In the genomic region with DNA sequence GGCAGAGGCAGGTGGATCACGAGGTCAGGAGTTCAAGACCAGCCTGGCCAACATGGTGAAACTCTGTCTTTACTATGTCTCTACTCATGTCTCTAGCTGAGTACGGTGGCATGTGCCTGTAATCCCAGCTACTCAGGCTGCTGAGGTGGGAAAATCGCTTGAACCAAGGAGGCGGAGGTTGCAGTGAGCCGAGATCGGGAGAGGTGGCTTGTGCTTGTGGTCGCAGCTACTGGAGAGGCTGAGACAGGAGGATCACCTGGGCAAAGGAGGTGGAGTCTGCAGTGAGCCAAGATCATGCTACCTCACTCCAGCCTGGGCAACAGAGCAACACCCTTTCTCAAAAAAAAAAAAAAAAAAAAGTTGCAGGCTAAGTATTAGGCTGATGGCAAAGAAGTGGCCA, we compare ENCODE assay signal across 2 cellular contexts.
TF ChIP-seq lines count a peak whose summit lies in the region.

No MANE protein-coding gene starts in this region.

TF ChIP-seq in IMR-90, 13 proteins besides CTCF, POLR2A, EP300 and RAD21:
- no peak for TF ChIP-seq RCOR1 (IDR thresholded peaks at IDR 0.05; ENCODE audit: insufficient replicate concordance, low read length)
- TF ChIP-seq MAZ (IDR thresholded peaks at IDR 0.05; ENCODE audit: borderline replicate concordance, low read depth, low read length) = no peak

TF ChIP-seq in K562, 482 proteins besides CTCF, POLR2A, EP300 and RAD21:
- TF ChIP-seq, protein P1, sequence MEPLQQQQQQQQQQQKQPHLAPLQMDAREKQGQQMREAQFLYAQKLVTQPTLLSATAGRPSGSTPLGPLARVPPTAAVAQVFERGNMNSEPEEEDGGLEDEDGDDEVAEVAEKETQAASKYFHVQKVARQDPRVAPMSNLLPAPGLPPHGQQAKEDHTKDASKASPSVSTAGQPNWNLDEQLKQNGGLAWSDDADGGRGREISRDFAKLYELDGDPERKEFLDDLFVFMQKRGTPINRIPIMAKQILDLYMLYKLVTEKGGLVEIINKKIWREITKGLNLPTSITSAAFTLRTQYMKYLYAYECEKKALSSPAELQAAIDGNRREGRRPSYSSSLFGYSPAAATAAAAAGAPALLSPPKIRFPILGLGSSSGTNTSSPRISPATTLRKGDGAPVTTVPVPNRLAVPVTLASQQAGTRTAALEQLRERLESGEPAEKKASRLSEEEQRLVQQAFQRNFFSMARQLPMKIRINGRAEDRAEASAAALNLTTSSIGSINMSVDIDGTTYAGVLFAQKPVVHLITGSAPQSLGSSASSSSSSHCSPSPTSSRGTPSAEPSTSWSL (CRISPR knock-in tag; IDR thresholded peaks at IDR 0.05; ENCODE audit: borderline replicate concordance) = no peak
- TF ChIP-seq, protein P2, sequence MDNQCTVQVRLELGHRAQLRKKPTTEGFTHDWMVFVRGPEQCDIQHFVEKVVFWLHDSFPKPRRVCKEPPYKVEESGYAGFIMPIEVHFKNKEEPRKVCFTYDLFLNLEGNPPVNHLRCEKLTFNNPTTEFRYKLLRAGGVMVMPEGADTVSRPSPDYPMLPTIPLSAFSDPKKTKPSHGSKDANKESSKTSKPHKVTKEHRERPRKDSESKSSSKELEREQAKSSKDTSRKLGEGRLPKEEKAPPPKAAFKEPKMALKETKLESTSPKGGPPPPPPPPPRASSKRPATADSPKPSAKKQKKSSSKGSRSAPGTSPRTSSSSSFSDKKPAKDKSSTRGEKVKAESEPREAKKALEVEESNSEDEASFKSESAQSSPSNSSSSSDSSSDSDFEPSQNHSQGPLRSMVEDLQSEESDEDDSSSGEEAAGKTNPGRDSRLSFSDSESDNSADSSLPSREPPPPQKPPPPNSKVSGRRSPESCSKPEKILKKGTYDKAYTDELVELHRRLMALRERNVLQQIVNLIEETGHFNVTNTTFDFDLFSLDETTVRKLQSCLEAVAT (IDR thresholded peaks at IDR 0.05) = peak in 1 of 2 experiments; percentile 60; a peak in 1 of 4 replicates
- TF ChIP-seq, protein P3, sequence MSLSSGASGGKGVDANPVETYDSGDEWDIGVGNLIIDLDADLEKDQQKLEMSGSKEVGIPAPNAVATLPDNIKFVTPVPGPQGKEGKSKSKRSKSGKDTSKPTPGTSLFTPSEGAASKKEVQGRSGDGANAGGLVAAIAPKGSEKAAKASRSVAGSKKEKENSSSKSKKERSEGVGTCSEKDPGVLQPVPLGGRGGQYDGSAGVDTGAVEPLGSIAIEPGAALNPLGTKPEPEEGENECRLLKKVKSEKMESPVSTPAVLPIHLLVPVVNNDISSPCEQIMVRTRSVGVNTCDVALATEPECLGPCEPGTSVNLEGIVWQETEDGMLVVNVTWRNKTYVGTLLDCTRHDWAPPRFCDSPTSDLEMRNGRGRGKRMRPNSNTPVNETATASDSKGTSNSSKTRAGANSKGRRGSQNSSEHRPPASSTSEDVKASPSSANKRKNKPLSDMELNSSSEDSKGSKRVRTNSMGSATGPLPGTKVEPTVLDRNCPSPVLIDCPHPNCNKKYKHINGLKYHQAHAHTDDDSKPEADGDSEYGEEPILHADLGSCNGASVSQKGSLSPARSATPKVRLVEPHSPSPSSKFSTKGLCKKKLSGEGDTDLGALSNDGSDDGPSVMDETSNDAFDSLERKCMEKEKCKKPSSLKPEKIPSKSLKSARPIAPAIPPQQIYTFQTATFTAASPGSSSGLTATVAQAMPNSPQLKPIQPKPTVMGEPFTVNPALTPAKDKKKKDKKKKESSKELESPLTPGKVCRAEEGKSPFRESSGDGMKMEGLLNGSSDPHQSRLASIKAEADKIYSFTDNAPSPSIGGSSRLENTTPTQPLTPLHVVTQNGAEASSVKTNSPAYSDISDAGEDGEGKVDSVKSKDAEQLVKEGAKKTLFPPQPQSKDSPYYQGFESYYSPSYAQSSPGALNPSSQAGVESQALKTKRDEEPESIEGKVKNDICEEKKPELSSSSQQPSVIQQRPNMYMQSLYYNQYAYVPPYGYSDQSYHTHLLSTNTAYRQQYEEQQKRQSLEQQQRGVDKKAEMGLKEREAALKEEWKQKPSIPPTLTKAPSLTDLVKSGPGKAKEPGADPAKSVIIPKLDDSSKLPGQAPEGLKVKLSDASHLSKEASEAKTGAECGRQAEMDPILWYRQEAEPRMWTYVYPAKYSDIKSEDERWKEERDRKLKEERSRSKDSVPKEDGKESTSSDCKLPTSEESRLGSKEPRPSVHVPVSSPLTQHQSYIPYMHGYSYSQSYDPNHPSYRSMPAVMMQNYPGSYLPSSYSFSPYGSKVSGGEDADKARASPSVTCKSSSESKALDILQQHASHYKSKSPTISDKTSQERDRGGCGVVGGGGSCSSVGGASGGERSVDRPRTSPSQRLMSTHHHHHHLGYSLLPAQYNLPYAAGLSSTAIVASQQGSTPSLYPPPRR (CRISPR knock-in tag; IDR thresholded peaks at IDR 0.05; ENCODE audit: borderline replicate concordance) = no peak
- TF ChIP-seq ZNF384 (IDR thresholded peaks at IDR 0.05; ENCODE audit: low read depth, low read length) = 0 out of 2 replicates have a peak, but pooled peaks have one; percentile 3
